ENCODE assay signal across 2 cellular contexts in genomic region chr12:44837114-44837800, GRCh38.
TF ChIP-seq lines count a peak whose summit lies in the region.

No MANE protein-coding gene starts in this region.

TF ChIP-seq in HepG2, 621 proteins besides CTCF, POLR2A, EP300 and RAD21:
- TF ChIP-seq RAD51 (IDR thresholded peaks at IDR 0.05; ENCODE audit: borderline replicate concordance), result peak; percentile 58; the same call in 1 of the 2 replicates
- TF ChIP-seq ZNF567 (CRISPR knock-in tag; IDR thresholded peaks at IDR 0.05; ENCODE audit: borderline replicate concordance), result no peak
- TF ChIP-seq USF2 (IDR thresholded peaks at IDR 0.05; ENCODE audit: low read depth, low read length), result 0 out of 2 replicates have a peak, but pooled peaks have one; percentile 14
- no peak for TF ChIP-seq USF2 (CRISPR knock-in tag; IDR thresholded peaks at IDR 0.05; ENCODE audit: borderline replicate concordance)

TF ChIP-seq in K562, 482 proteins besides CTCF, POLR2A, EP300 and RAD21:
- TF ChIP-seq ZFP30 (CRISPR knock-in tag; IDR thresholded peaks at IDR 0.05; ENCODE audit: borderline replicate concordance) (no peak), NELFE (IDR thresholded peaks at IDR 0.05; ENCODE audit: insufficient read depth, insufficient read length) (no peak), ZMIZ1 (IDR thresholded peaks at IDR 0.05; ENCODE audit: low read depth in 2 of 2, low read length in 2 of 2) (no peak), HDAC1 (IDR thresholded peaks at IDR 0.05) (no peak), TFE3 (CRISPR knock-in tag; IDR thresholded peaks at IDR 0.05) (peak; percentile 83)
